In genomic region chr14:105143451-105144230, GRCh38 we compare ENCODE assay signal across 30 cellular contexts. TPM values are rescaled to one million over a fixed set of nuclear protein-coding genes. Genes with fewer than 3 reads are reported as not detected.
A peak's percentile ranks its signal among the peaks of the same experiment; 100 is the strongest.
DNase-seq lines count a peak whose midpoint lies in the region; ATAC-seq and TF ChIP-seq lines count a peak whose summit lies in the region.
"Had no signal": no experiment of that assay in that cellular context is flagged by ENCODE, and none has a peak within 500 bp of the region (broad histone marks: within the 10 kb centered on the region; RNA-seq: fewer than 3 reads in every experiment).

No MANE protein-coding gene starts in this region.

- no peak overlapping the region for H4K8ac ChIP-seq in H9 (replicated peaks; ENCODE audit: insufficient read length, low read depth, low read length)

- no peak overlapping the region for H3K4ac ChIP-seq in H9 (ENCODE audit: low read depth, low read length)

- no peak overlapping the region for H3K18ac ChIP-seq in H9 (ENCODE audit: insufficient read length, low read depth, low read length)

- H3K9ac ChIP-seq in H9 (ENCODE audit: extremely low read depth, insufficient read length, low read length) (no peak overlapping the region), smooth muscle cell (ENCODE audit: low read depth) (no peak overlapping the region)
- H3K9ac ChIP-seq: neural progenitor cell had no signal

- H3K4me1 ChIP-seq in right cardiac atrium (ENCODE audit: control insufficient read depth, insufficient read depth, low read length), result no peaks in the 10 kb centered on the region
- H3K4me1 ChIP-seq in H9 (ENCODE audit: insufficient read depth, low read length), result no peaks in the 10 kb centered on the region
- no peaks in the 10 kb centered on the region for H3K4me1 ChIP-seq in suprapubic skin
- H3K4me1 ChIP-seq in smooth muscle cell (ENCODE audit: low read depth), result no peaks in the 10 kb centered on the region
- H3K4me1 ChIP-seq: neural progenitor cell, vagina had no signal

- H2AFZ ChIP-seq in H9 (ENCODE audit: low read length) (no peak overlapping the region), smooth muscle cell (ENCODE audit: low read depth) (no peak overlapping the region)
- H2AFZ ChIP-seq: neural progenitor cell had no signal

- intact Hi-C loops in right cardiac atrium (cut with DNase I), result no loop called here
- intact Hi-C loops in cardiac septum (cut with DNase I), result no loop called here

- H3K4me1 Mint-ChIP-seq in H9, result no peaks in the 10 kb centered on the region
- H3K4me1 Mint-ChIP-seq in glutamatergic neuron (ENCODE audit: low read depth, unreplicated experiment), result no peaks in the 10 kb centered on the region
- no peaks in the 10 kb centered on the region for H3K4me1 Mint-ChIP-seq in T-helper 2 cell treated with Interferon-gamma antibody and Interleukin-4, amounts not matched to agents 5 μg/mL and 100 μg/mL, for 36 hours (ENCODE audit: low read depth)
- H3K4me1 Mint-ChIP-seq: activated CD4-positive, alpha-beta memory T cell treated with anti-CD3 and anti-CD28 coated beads, Interleukin-2, amount 10 ng/mL, durations not matched to agents 7 days and 5 days; neural progenitor cell had no signal

- H3K36me3 ChIP-seq in suprapubic skin, result peaks cover 56% of the 10 kb centered on the region
- no peaks in the 10 kb centered on the region for H3K36me3 ChIP-seq in smooth muscle cell (ENCODE audit: low read depth)
- H3K36me3 ChIP-seq: brain microvascular endothelial cell, neural progenitor cell, vagina had no signal

- no peak overlapping the region for H2BK12ac ChIP-seq in H9 (ENCODE audit: insufficient read length, low read depth, low read length)

- no peak overlapping the region for H3K56ac ChIP-seq in H9 (ENCODE audit: insufficient read length, low read depth, low read length)

- H3K27me3 Mint-ChIP-seq in H9 (ENCODE audit: low read depth), result no peaks in the 10 kb centered on the region; the same call in 1 of the 2 replicates
- peaks cover 14% of the 10 kb centered on the region for H3K27me3 Mint-ChIP-seq in glutamatergic neuron (ENCODE audit: unreplicated experiment)
- no peaks in the 10 kb centered on the region for H3K27me3 Mint-ChIP-seq in T-helper 2 cell treated with Interferon-gamma antibody and Interleukin-4, amounts not matched to agents 5 μg/mL and 100 μg/mL, for 36 hours (ENCODE audit: low read depth)
- H3K27me3 Mint-ChIP-seq: activated CD4-positive, alpha-beta memory T cell treated with anti-CD3 and anti-CD28 coated beads, Interleukin-2, amount 10 ng/mL, durations not matched to agents 7 days and 5 days; IgD-negative memory B cell; stimulated activated naive CD8-positive, alpha-beta T cell treated with anti-CD3 and anti-CD28 coated beads, Interleukin-15, Interleukin-2, amounts not matched to agents 100 ng/mL and 50 ng/mL, for 24 hours had no signal

- no peak for TF ChIP-seq EP300 in suprapubic skin (IDR thresholded peaks at IDR 0.05)

- H2BK20ac ChIP-seq in H9 (ENCODE audit: low read depth, low read length, poor library complexity, severe bottlenecking), result no peak overlapping the region

- no peaks in the 10 kb centered on the region for H3F3A ChIP-seq in smooth muscle cell (ENCODE audit: low read depth)

- H3K4me3 Mint-ChIP-seq in H9 (no peak overlapping the region), glutamatergic neuron (ENCODE audit: unreplicated experiment) (no peak overlapping the region)
- no peak overlapping the region for H3K4me3 Mint-ChIP-seq in T-helper 2 cell treated with Interferon-gamma antibody and Interleukin-4, amounts not matched to agents 5 μg/mL and 100 μg/mL, for 36 hours
- H3K4me3 Mint-ChIP-seq: activated CD4-positive, alpha-beta memory T cell treated with anti-CD3 and anti-CD28 coated beads, Interleukin-2, amount 10 ng/mL, durations not matched to agents 7 days and 5 days; activated T-helper 1 cell treated with anti-CD3 and anti-CD28 coated beads, Interleukin-12 subunit alpha, Interleukin-12 subunit beta, Interleukin-2, Interleukin-4 antibody, amounts not matched to agents 30 ng/mL and 10 ng/mL and 1 ng/mL, durations not matched to agents 14 hours and 24 hours and 36 hours; IgD-negative memory B cell; neural progenitor cell; stimulated activated naive CD8-positive, alpha-beta T cell treated with anti-CD3 and anti-CD28 coated beads, Interleukin-15, Interleukin-2, amounts not matched to agents 100 ng/mL and 50 ng/mL, for 24 hours had no signal

- no peak overlapping the region for H3K4me3 ChIP-seq in right cardiac atrium (ENCODE audit: low read length)
- no peak overlapping the region for H3K4me3 ChIP-seq in suprapubic skin
- H3K4me3 ChIP-seq in smooth muscle cell, result no peak overlapping the region
- H3K4me3 ChIP-seq: dorsolateral prefrontal cortex, neural progenitor cell, vagina had no signal

- no peak overlapping the region for H2BK15ac ChIP-seq in H9 (ENCODE audit: low read depth, low read length)

- H4K20me1 ChIP-seq in H9 (ENCODE audit: control insufficient read depth, insufficient read depth, insufficient read length) (no peaks in the 10 kb centered on the region), smooth muscle cell (ENCODE audit: low read depth) (no peaks in the 10 kb centered on the region)

- peaks cover 7 to 17% of the 10 kb centered on the region in 2 experiments for H3K9me3 Mint-ChIP-seq in H9
- H3K9me3 Mint-ChIP-seq in glutamatergic neuron (ENCODE audit: unreplicated experiment), result peaks cover 6% of the 10 kb centered on the region
- H3K9me3 Mint-ChIP-seq in T-helper 2 cell treated with Interferon-gamma antibody and Interleukin-4, amounts not matched to agents 5 μg/mL and 100 μg/mL, for 36 hours, result peaks cover 4% of the 10 kb centered on the region
- H3K9me3 Mint-ChIP-seq: stimulated activated naive CD8-positive, alpha-beta T cell treated with anti-CD3 and anti-CD28 coated beads, Interleukin-15, Interleukin-2, amounts not matched to agents 100 ng/mL and 50 ng/mL, for 24 hours had no signal

- no peak overlapping the region; the same call in 1 of the 2 replicates for H3K14ac ChIP-seq in H9 (ENCODE audit: insufficient read depth, low read length)

- TF ChIP-seq CTCF in H9 (conservative IDR thresholded peaks at IDR 0.05) (no peak), glutamatergic neuron (IDR thresholded peaks at IDR 0.05; ENCODE audit: partially characterized antibody, unreplicated experiment) (no peak), suprapubic skin (IDR thresholded peaks at IDR 0.05) (no peak), smooth muscle cell (IDR thresholded peaks at IDR 0.05; ENCODE audit: borderline replicate concordance, insufficient read depth, poor library complexity, severe bottlenecking) (no peak)

- no peak overlapping the region for H2BK120ac ChIP-seq in H9 (ENCODE audit: low read depth, low read length, poor library complexity, severe bottlenecking)

- no peaks in the 10 kb centered on the region for H3K23me2 ChIP-seq in H9 (ENCODE audit: insufficient read length, low read depth, low read length, poor library complexity, severe bottlenecking)

- peaks cover 0 to 19% (median 10%) of the 10 kb centered on the region in 3 experiments; a peak in 4 of 7 replicates for H3K36me3 Mint-ChIP-seq in H9 (ENCODE audit: insufficient read depth in 1 of 3, low read depth in 3 of 3)
- H3K36me3 Mint-ChIP-seq in glutamatergic neuron (ENCODE audit: unreplicated experiment), result peaks cover 20% of the 10 kb centered on the region
- H3K36me3 Mint-ChIP-seq in T-helper 2 cell treated with Interferon-gamma antibody and Interleukin-4, amounts not matched to agents 5 μg/mL and 100 μg/mL, for 36 hours (ENCODE audit: low read depth), result no peaks in the 10 kb centered on the region
- H3K36me3 Mint-ChIP-seq: IgD-negative memory B cell had no signal

- H3K27me3 ChIP-seq in right cardiac atrium (ENCODE audit: control insufficient read depth, insufficient read depth) (no peaks in the 10 kb centered on the region), H9 (ENCODE audit: insufficient read depth, low read length) (no peaks in the 10 kb centered on the region), suprapubic skin (no peaks in the 10 kb centered on the region), smooth muscle cell (ENCODE audit: low read depth) (no peaks in the 10 kb centered on the region)
- H3K27me3 ChIP-seq: brain microvascular endothelial cell, dorsolateral prefrontal cortex, neural progenitor cell, vagina had no signal

- 93% methylated on average over 35 of the region's 35 CpGs for WGBS in right cardiac atrium
- no CpG with 5 or more reads among the region's 35 CpGs for WGBS in H9 (ENCODE audit: extremely low coverage, insufficient read length, low lambda C conversion rate)
- WGBS in suprapubic skin, result 90% methylated on average over 15 of the region's 35 CpGs
- 96% methylated on average over 22 of the region's 35 CpGs for WGBS in smooth muscle cell (ENCODE audit: low lambda C conversion rate)

- no peak overlapping the region for H4K5ac ChIP-seq in H9 (ENCODE audit: insufficient read length, low read depth, low read length)

- DNase-seq in right cardiac atrium (peak; percentile 9 to 50 (median 40)), cardiac septum (ENCODE audit: low spot score) (no peak), H9 (peak; percentile 24), glutamatergic neuron (peak; percentile 16), suprapubic skin (ENCODE audit: low spot score in 2 of 2) (peak; percentile 58 to 70), smooth muscle cell (lab: John Stamatoyannopoulos, UW; ENCODE audit: unreplicated experiment) (no peak)
- DNase-seq in T-helper 2 cell treated with Interferon-gamma antibody and Interleukin-4, amounts not matched to agents 5 μg/mL and 100 μg/mL, for 36 hours (ENCODE audit: low spot score), result no peak
- DNase-seq: activated CD4-positive, alpha-beta memory T cell treated with anti-CD3 and anti-CD28 coated beads, Interleukin-2, amount 10 ng/mL, durations not matched to agents 7 days and 5 days; activated CD4-positive, alpha-beta T cell treated with anti-CD3 and anti-CD28 coated beads for 1 hour; activated CD8-positive, alpha-beta memory T cell treated with anti-CD3 and anti-CD28 coated beads, Interleukin-2, amount 50 U/mL, for 48 hours; activated naive CD4-positive, alpha-beta T cell treated with anti-CD3 and anti-CD28 coated beads, Interleukin-2, amount 50 U/mL, for 16 hours; brain microvascular endothelial cell; C1 segment of cervical spinal cord; DMS153; hippocampal formation; MV-4-11; NCI-H1436 treated with DMSO at 0.1 percent for 48 hours; NCI-H2081 treated with DMSO at 0.1 percent for 48 hours; NCI-H2227 treated with DMSO at 0.1 percent for 48 hours; NCI-H526; OCI-M1; stimulated activated CD4-positive, alpha-beta T cell treated with anti-CD3 and anti-CD28 coated beads, Interleukin-15, amount 100 ng/mL, for 24 hours; T-helper 2 cell had no signal

- H3K4me2 ChIP-seq in H9 (ENCODE audit: insufficient read depth, insufficient read length, low read length) (no peak overlapping the region), smooth muscle cell (no peak overlapping the region)
- H3K4me2 ChIP-seq: neural progenitor cell had no signal

- no peak overlapping the region for H2BK5ac ChIP-seq in H9 (ENCODE audit: insufficient read length, low read length)

- no peaks in the 10 kb centered on the region for H3K79me1 ChIP-seq in H9 (ENCODE audit: insufficient read depth, low read depth, low read length, poor library complexity, severe bottlenecking)

- no peak overlapping the region for H3K27ac Mint-ChIP-seq in H9
- no peak overlapping the region for H3K27ac Mint-ChIP-seq in glutamatergic neuron (ENCODE audit: unreplicated experiment)
- H3K27ac Mint-ChIP-seq in T-helper 2 cell treated with Interferon-gamma antibody and Interleukin-4, amounts not matched to agents 5 μg/mL and 100 μg/mL, for 36 hours, result no peak overlapping the region
- H3K27ac Mint-ChIP-seq: activated CD4-positive, alpha-beta memory T cell treated with anti-CD3 and anti-CD28 coated beads, Interleukin-2, amount 10 ng/mL, durations not matched to agents 7 days and 5 days; activated T-helper 1 cell treated with anti-CD3 and anti-CD28 coated beads, Interleukin-12 subunit alpha, Interleukin-12 subunit beta, Interleukin-2, Interleukin-4 antibody, amounts not matched to agents 30 ng/mL and 10 ng/mL and 1 ng/mL, durations not matched to agents 14 hours and 24 hours and 36 hours; IgD-negative memory B cell; neural progenitor cell; stimulated activated naive CD8-positive, alpha-beta T cell treated with anti-CD3 and anti-CD28 coated beads, Interleukin-15, Interleukin-2, amounts not matched to agents 100 ng/mL and 50 ng/mL, for 24 hours had no signal

- H3K23ac ChIP-seq in H9 (ENCODE audit: insufficient read length, low read depth, low read length), result no peak overlapping the region

- no peaks in the 10 kb centered on the region for H3K9me3 ChIP-seq in right cardiac atrium (ENCODE audit: control insufficient read depth, low read length)
- no peaks in the 10 kb centered on the region for H3K9me3 ChIP-seq in H9 (ENCODE audit: control insufficient read depth, low read depth, low read length)
- H3K9me3 ChIP-seq in suprapubic skin, result no peaks in the 10 kb centered on the region
- no peaks in the 10 kb centered on the region for H3K9me3 ChIP-seq in smooth muscle cell (replicated peaks; ENCODE audit: low read depth)
- H3K9me3 ChIP-seq: vagina had no signal

- H3K79me2 ChIP-seq in H9 (ENCODE audit: insufficient read depth, low read length) (no peaks in the 10 kb centered on the region), smooth muscle cell (ENCODE audit: low read depth) (no peaks in the 10 kb centered on the region)

- ATAC-seq in right cardiac atrium, result no peak
- no peak for ATAC-seq in GM18861 (IDR thresholded peaks at IDR 0.05; ENCODE audit: unreplicated experiment)

- no peak overlapping the region for H3T11ph ChIP-seq in H9 (ENCODE audit: low read length)

- no peak overlapping the region for H4K91ac ChIP-seq in H9 (ENCODE audit: insufficient read length, low read depth, low read length)

- no peak for TF ChIP-seq POLR2A in suprapubic skin (IDR thresholded peaks at IDR 0.05)

- H2AK5ac ChIP-seq in H9 (ENCODE audit: insufficient read length, low read length), result no peak overlapping the region

- H3K27ac ChIP-seq in right cardiac atrium (ENCODE audit: low read length), result no peak overlapping the region
- no peak overlapping the region for H3K27ac ChIP-seq in H9 (ENCODE audit: insufficient read length, low read depth, low read length)
- no peak overlapping the region for H3K27ac ChIP-seq in suprapubic skin
- no peak overlapping the region for H3K27ac ChIP-seq in smooth muscle cell (ENCODE audit: low read depth)
- H3K27ac ChIP-seq: brain microvascular endothelial cell, neural progenitor cell, vagina had no signal

RNA-seq across cellular contexts. Expression of gene JAG2, which starts 24.9 kb away (rescaled TPM):
- 10 to 100 TPM; 16.5 to 21.3 (median 17.4) TPM for total RNA-seq in right cardiac atrium
- 17.8 TPM for polyA plus RNA-seq in right cardiac atrium
- total RNA-seq in cardiac septum, result 36.7 TPM
- 11.3 and 11.4 TPM in 2 replicates for total RNA-seq in H9 (2021)
- 84.1 TPM for total RNA-seq in glutamatergic neuron (ENCODE audit: unreplicated experiment)
- 10 to 100 TPM; 47.4 to 75.4 (median 67.2) TPM for total RNA-seq in suprapubic skin
- total RNA-seq in smooth muscle cell, result 5.8 and 7.6 TPM in 2 replicates
- polyA plus RNA-seq in smooth muscle cell, result 5.0 and 10.0 TPM in 2 replicates
- polyA plus RNA-seq: IgD-negative memory B cell had no signal

RNA-seq across cellular contexts. Expression of gene NUDT14, which starts 37.5 kb away (rescaled TPM):
- 10 to 100 TPM; 23.9 to 35.5 (median 32.0) TPM for total RNA-seq in right cardiac atrium
- polyA plus RNA-seq in right cardiac atrium, result 31.4 TPM
- 27.1 TPM for total RNA-seq in cardiac septum
- 39.0 and 41.1 TPM in 2 replicates for total RNA-seq in H9 (2021)
- 114 TPM for total RNA-seq in glutamatergic neuron (ENCODE audit: unreplicated experiment)
- 10 to 100 TPM; 14.6 to 22.2 (median 19.8) TPM for total RNA-seq in suprapubic skin
- 7.9 and 9.5 TPM in 2 replicates for total RNA-seq in smooth muscle cell
- 30.7 and 45.6 TPM in 2 replicates for polyA plus RNA-seq in smooth muscle cell

Comparison
In these comparisons a context has a peak if more than half of its experiments do, and no peak if none do; other contexts are left out.
1. DNase-seq: peak in right cardiac atrium (3 of 3), H9 (single experiment), glutamatergic neuron (single experiment) and suprapubic skin (2 of 2); none in cardiac septum (single experiment), T-helper 2 cell treated with Interferon-gamma antibody and Interleukin-4, amounts not matched to agents 5 μg/mL and 100 μg/mL, for 36 hours (single experiment) and smooth muscle cell (single experiment).